ENCODE assay signal across 9 cellular contexts in genomic region chr6:122839477-122839876, GRCh38. TPM values are rescaled to one million over a fixed set of nuclear protein-coding genes. Genes with fewer than 3 reads are reported as not detected.
DNase-seq lines count a peak whose midpoint lies in the region; ATAC-seq and TF ChIP-seq lines count a peak whose summit lies in the region.
"Had no signal": no experiment of that assay in that cellular context is flagged by ENCODE, and none has a peak within 500 bp of the region (broad histone marks: within the 10 kb centered on the region; RNA-seq: fewer than 3 reads in every experiment).

No MANE protein-coding gene starts in this region.

- intact Hi-C loops in HCT116 (cut with micrococcal nuclease), result loop anchor here (1.0 kb wide), 4 partner anchors 95 to 363 kb away; no protein-coding TSS in a partner anchor

- peak; percentile 96 for ATAC-seq in HCT116

- no peaks in the 10 kb centered on the region for H3F3A ChIP-seq in MM.1S (ENCODE audit: insufficient read depth, low read length)
- H3F3A ChIP-seq in SK-N-SH (replicated peaks; ENCODE audit: insufficient read depth), result peaks cover 4% of the 10 kb centered on the region
- H3F3A ChIP-seq in smooth muscle cell (ENCODE audit: low read depth), result no peaks in the 10 kb centered on the region

- TF ChIP-seq RAD21 in HCT116 (IDR thresholded peaks at IDR 0.05; ENCODE audit: low read depth) (peak; percentile 75), SK-N-SH (IDR thresholded peaks at IDR 0.05; ENCODE audit: low read length) (peak; percentile 62)

- BruUV-seq in HCT116 (replicated peaks; lab: Mats Ljungman, UMichigan), result no TSS peak

- RAD21 ChIA-PET in HCT116 (lab: Charles Lee; ENCODE audit: low non-redundant PET in 1 of 2, low total read pairs in 2 of 2, uncharacterized antibody in 2 of 2, unreplicated experiment in 2 of 2), result interaction anchor here (0.6 to 2.2 kb wide), 9 partner anchors 41 to 362 kb away, joined by 3 to 7 read pairs (median 3); no protein-coding TSS in a partner anchor

- 0% methylated on average over 1 of the region's 1 CpG for WGBS in SK-N-SH (ENCODE audit: low lambda C conversion rate)
- 0% methylated on average over 1 of the region's 1 CpG for WGBS in smooth muscle cell (ENCODE audit: low lambda C conversion rate)

- H4K20me1 ChIP-seq in HCT116 (ENCODE audit: insufficient read depth) (no peaks in the 10 kb centered on the region), MM.1S (ENCODE audit: insufficient read depth, low read length) (no peaks in the 10 kb centered on the region), SK-N-SH (ENCODE audit: insufficient read depth) (no peaks in the 10 kb centered on the region), smooth muscle cell (ENCODE audit: low read depth) (no peaks in the 10 kb centered on the region)

- TF ChIP-seq CTCF in HCT116 (IDR thresholded peaks at IDR 0.05 in 2 of 3, conservative IDR thresholded peaks at IDR 0.05 in 1 of 3; ENCODE audit: borderline replicate concordance in 1 of 3, insufficient read depth in 1 of 3, low read depth in 2 of 3, low read length in 2 of 3) (peak; percentile 63 to 84 (median 63)), MM.1S (IDR thresholded peaks at IDR 0.05; ENCODE audit: low read length) (peak; percentile 67), SK-N-SH (IDR thresholded peaks at IDR 0.05) (peak; percentile 67), smooth muscle cell (IDR thresholded peaks at IDR 0.05; ENCODE audit: borderline replicate concordance, insufficient read depth, poor library complexity, severe bottlenecking) (peak; percentile 78)

- H3K27me3 ChIP-seq in HCT116 (ENCODE audit: insufficient read depth, low read length) (no peaks in the 10 kb centered on the region), MM.1S (replicated peaks; ENCODE audit: insufficient read depth, low read length) (no peaks in the 10 kb centered on the region), SK-N-SH (ENCODE audit: insufficient read depth) (peaks cover 23% of the 10 kb centered on the region), smooth muscle cell (ENCODE audit: low read depth) (no peaks in the 10 kb centered on the region)

- POLR2A ChIA-PET in HCT116 (lab: Charles Lee), result interaction anchor here (0.9 to 1.1 kb wide), 2 partner anchors 108 to 348 kb away, joined by 3 to 4 read pairs; no protein-coding TSS in a partner anchor
- POLR2A ChIA-PET in SK-N-SH (lab: Yijun Ruan, JAX), result interaction anchor here (1.0 kb wide), 1 partner anchor 108 kb away, joined by 3 read pairs; no protein-coding TSS in a partner anchor

- H2AFZ ChIP-seq in HCT116 (ENCODE audit: low read depth, low read length, poor library complexity, severe bottlenecking) (no peak overlapping the region), MM.1S (ENCODE audit: low read length) (peak overlapping the region; percentile 56; the same call in 1 of the 2 replicates), SK-N-SH (ENCODE audit: low read depth) (no peak overlapping the region), smooth muscle cell (ENCODE audit: low read depth) (no peak overlapping the region)

- no peak for TF ChIP-seq EP300 in SK-N-SH (IDR thresholded peaks at IDR 0.05; ENCODE audit: borderline replicate concordance in 1 of 2, low read depth in 1 of 2, low read length in 1 of 2)

- H3K36me3 ChIP-seq in HCT116 (ENCODE audit: control insufficient read depth in 1 of 2, insufficient read depth in 2 of 2, low read length in 2 of 2) (no peaks in the 10 kb centered on the region), MM.1S (replicated peaks; ENCODE audit: insufficient read depth, low read length) (no peaks in the 10 kb centered on the region), SK-N-SH (replicated peaks in 1 of 2; ENCODE audit: control insufficient read depth in 1 of 2, insufficient read depth in 2 of 2, low read length in 1 of 2) (no peaks in the 10 kb centered on the region), smooth muscle cell (ENCODE audit: low read depth) (no peaks in the 10 kb centered on the region)

- no peak overlapping the region for H3K4me3 ChIP-seq in HCT116 (replicated peaks in 1 of 2; ENCODE audit: low read depth in 1 of 2, low read length in 2 of 2)
- H3K4me3 ChIP-seq in MM.1S (ENCODE audit: low read length), result no peak overlapping the region
- H3K4me3 ChIP-seq in SK-N-SH (ENCODE audit: low read depth in 2 of 2, low read length in 1 of 2), result no peak overlapping the region
- no peak overlapping the region for H3K4me3 ChIP-seq in smooth muscle cell

- H3K9me3 ChIP-seq in HCT116 (ENCODE audit: control insufficient read depth in 1 of 2, insufficient read depth in 1 of 2, low read depth in 1 of 2, low read length in 2 of 2) (no peaks in the 10 kb centered on the region), MM.1S (replicated peaks; ENCODE audit: insufficient read depth, low read length) (no peaks in the 10 kb centered on the region), SK-N-SH (no peaks in the 10 kb centered on the region), smooth muscle cell (replicated peaks; ENCODE audit: low read depth) (no peaks in the 10 kb centered on the region)

- H3K9me2 ChIP-seq in HCT116 (ENCODE audit: insufficient read depth) (no peaks in the 10 kb centered on the region), MM.1S (replicated peaks; ENCODE audit: insufficient read depth, low read length) (no peaks in the 10 kb centered on the region), SK-N-SH (no peaks in the 10 kb centered on the region)

- no peak overlapping the region for H3K9ac ChIP-seq in HCT116 (ENCODE audit: low read length)
- no peak overlapping the region for H3K9ac ChIP-seq in MM.1S (ENCODE audit: low read length)
- no peak overlapping the region for H3K9ac ChIP-seq in SK-N-SH
- no peak overlapping the region for H3K9ac ChIP-seq in smooth muscle cell (ENCODE audit: low read depth)

- H3K4me2 ChIP-seq in HCT116 (ENCODE audit: low read length) (no peak overlapping the region), MM.1S (ENCODE audit: low read depth, low read length) (no peak overlapping the region), SK-N-SH (no peak overlapping the region), smooth muscle cell (no peak overlapping the region)

- no peak overlapping the region for H3K27ac ChIP-seq in HCT116 (ENCODE audit: low read depth, low read length)
- no peak overlapping the region for H3K27ac ChIP-seq in MM.1S (ENCODE audit: low read length)
- no peak overlapping the region for H3K27ac ChIP-seq in SK-N-SH (ENCODE audit: low read depth in 2 of 2, low read length in 1 of 2)
- no peak overlapping the region for H3K27ac ChIP-seq in smooth muscle cell (ENCODE audit: low read depth)

- H3K79me2 ChIP-seq in HCT116 (ENCODE audit: insufficient read depth, low read length) (no peaks in the 10 kb centered on the region), MM.1S (ENCODE audit: low read length) (no peaks in the 10 kb centered on the region), SK-N-SH (ENCODE audit: insufficient read depth) (no peaks in the 10 kb centered on the region), smooth muscle cell (ENCODE audit: low read depth) (no peaks in the 10 kb centered on the region)

- CTCF ChIA-PET in HCT116 (lab: Charles Lee) (interaction anchor here (0.7 to 2.5 kb wide), 21 partner anchors 10 to 367 kb away, joined by 3 to 95 read pairs (median 4); partner anchors contain the start of genes FABP7 and SMPDL3A), SK-N-SH (lab: Yijun Ruan, JAX) (interaction anchor here (0.6 to 2.7 kb wide), 21 partner anchors 9 to 540 kb away, joined by 3 to 47 read pairs (median 4); partner anchors contain the start of gene SMPDL3A)

- DNase-seq in SIG-M5 treated with dmso at 0.1 percent for 504 hours (lab: John Stamatoyannopoulos, UW; ENCODE audit: unreplicated experiment), result peak; percentile 52
- no peak for DNase-seq in SIG-M5 (lab: John Stamatoyannopoulos, UW)
- DNase-seq in HCT116 (ENCODE audit: low read depth, low spot score), result peak; percentile 63
- peak; percentile 56 for DNase-seq in MM.1S
- peak; percentile 62 for DNase-seq in SK-N-SH
- peak in 41 of 58 donors; percentile 2 to 66 (median 23) for DNase-seq in anterior cingulate cortex (lab: John Stamatoyannopoulos, UW)
- peak; percentile 15 to 20 for DNase-seq in hippocampal formation (lab: John Stamatoyannopoulos, UW)
- peak; percentile 5 for DNase-seq in smooth muscle cell (lab: John Stamatoyannopoulos, UW; ENCODE audit: unreplicated experiment)

- no peaks in the 10 kb centered on the region for H3K4me1 ChIP-seq in HCT116 (ENCODE audit: control insufficient read depth in 1 of 2, insufficient read depth in 2 of 2, low read length in 2 of 2)
- H3K4me1 ChIP-seq in MM.1S (ENCODE audit: low read length), result no peaks in the 10 kb centered on the region
- H3K4me1 ChIP-seq in SK-N-SH (ENCODE audit: control insufficient read depth in 1 of 2, insufficient read depth in 2 of 2, low read depth in 1 of 2, low read length in 1 of 2), result peaks cover 0 to 4% of the 10 kb centered on the region in 2 experiments; a peak in 1 of 4 replicates
- H3K4me1 ChIP-seq in smooth muscle cell (ENCODE audit: low read depth), result no peaks in the 10 kb centered on the region

- no peak for TF ChIP-seq POLR2A in HCT116 (IDR thresholded peaks at IDR 0.05; ENCODE audit: borderline replicate concordance, extremely low read depth, insufficient read depth, insufficient read length)

TF ChIP-seq in HCT116, 20 proteins besides CTCF, POLR2A, EP300 and RAD21 (continues in another document):
- TF ChIP-seq SRF (IDR thresholded peaks at IDR 0.05; ENCODE audit: low read depth) (no peak), CBX3 (IDR thresholded peaks at IDR 0.05; ENCODE audit: low read depth) (no peak), JUND (IDR thresholded peaks at IDR 0.05) (no peak), SP1 (IDR thresholded peaks at IDR 0.05; ENCODE audit: low read depth) (no peak), FOSL1 (IDR thresholded peaks at IDR 0.05; ENCODE audit: low read depth) (no peak), POLR2AphosphoS5 (IDR thresholded peaks at IDR 0.05; ENCODE audit: low read depth, low read length) (no peak)

TF ChIP-seq in SK-N-SH, 30 proteins besides CTCF, POLR2A, EP300 and RAD21:
- TF ChIP-seq GABPA (IDR thresholded peaks at IDR 0.05; ENCODE audit: low read depth) (no peak), SMC3 (IDR thresholded peaks at IDR 0.05; ENCODE audit: low read depth, low read length) (peak; percentile 76)

RNA-seq across cellular contexts. Expression of gene SMPDL3A, which starts 50.4 kb away (rescaled TPM):
- total RNA-seq in HCT116 (2021; ENCODE audit: unreplicated experiment) (2.4 TPM), smooth muscle cell (6.5 and 14.5 TPM in 2 replicates)
- polyA plus RNA-seq in HCT116 (2012), result 1.2 and 1.5 TPM in 2 replicates
- polyA plus RNA-seq in SK-N-SH (2012; rRNA removed) (1.8 and 2.0 TPM in 2 replicates), smooth muscle cell (2.3 and 8.6 TPM in 2 replicates)
- polyA plus RNA-seq in SK-N-SH (2012; cell fraction: cytosol; rRNA removed), result 1.7 and 2.4 TPM in 2 replicates
- 1.5 and 1.6 TPM in 2 replicates for polyA plus RNA-seq in SK-N-SH (2012; cell fraction: nucleus; rRNA removed)

RNA-seq across cellular contexts. Expression of gene FABP7, which starts 60.0 kb away (rescaled TPM):
- total RNA-seq in HCT116 (2021; ENCODE audit: unreplicated experiment) (not detected), smooth muscle cell (not detected in 2 replicates)
- polyA plus RNA-seq in HCT116 (2012), result not detected in 2 replicates
- polyA plus RNA-seq in SK-N-SH (2012; rRNA removed) (not detected in 2 replicates), smooth muscle cell (not detected in 2 replicates)
- polyA plus RNA-seq in SK-N-SH (2012; cell fraction: cytosol; rRNA removed), result not detected in 2 replicates
- polyA plus RNA-seq in SK-N-SH (2012; cell fraction: nucleus; rRNA removed), result not detected in 2 replicates
- total RNA-seq: skeletal muscle tissue had no signal
